11 cellular contexts compared by ENCODE assay signal in the genomic region with DNA sequence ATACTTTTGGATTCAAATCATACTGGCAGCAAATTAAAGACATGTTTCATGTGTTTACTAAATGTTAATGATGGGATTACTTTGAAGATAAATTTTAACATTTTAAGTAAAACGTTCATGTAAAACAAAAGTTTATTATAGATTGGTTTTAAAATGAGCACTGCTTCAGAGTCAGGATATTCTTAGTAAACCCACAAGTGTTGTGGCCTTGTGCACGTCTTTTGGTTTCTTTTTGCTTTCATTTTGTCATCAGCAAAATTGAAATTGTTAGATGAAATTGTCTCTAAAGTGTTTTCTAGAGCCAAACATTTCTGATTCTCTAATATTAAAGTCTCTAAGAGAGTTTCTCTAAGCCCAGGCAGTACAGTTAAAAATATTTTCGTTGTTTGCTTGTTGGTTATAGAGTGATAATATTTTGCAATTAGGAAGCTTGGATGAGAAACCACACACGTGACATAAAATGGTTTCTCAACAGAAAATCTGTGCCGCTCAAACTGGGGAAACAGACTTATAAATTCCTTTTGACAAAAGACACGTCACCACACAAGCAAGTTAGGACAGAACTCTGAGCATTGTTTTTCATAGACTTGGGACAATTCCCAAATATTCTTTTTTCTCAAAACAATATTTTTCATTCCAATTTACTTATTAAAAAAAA.
DNase-seq lines count a peak whose midpoint lies in the region; ATAC-seq, FAIRE-seq and TF ChIP-seq lines count a peak whose summit lies in the region.
"Had no signal": no experiment of that assay in that cellular context is flagged by ENCODE, and none has a peak within 500 bp of the region (broad histone marks: within the 10 kb centered on the region; RNA-seq: fewer than 3 reads in every experiment).

No MANE protein-coding gene starts in this region.

- H3K36me3 ChIP-seq in GM12878 (ENCODE audit: control insufficient read depth in 2 of 2, insufficient read depth in 2 of 2, low read length in 1 of 2): no peaks in the 10 kb centered on the region
- H3K36me3 ChIP-seq in keratinocyte (ENCODE audit: control insufficient read depth in 2 of 2, extremely low read depth in 1 of 2, insufficient read depth in 2 of 2, low read length in 2 of 2): no peaks in the 10 kb centered on the region
- H3K36me3 ChIP-seq in suprapubic skin: no peaks in the 10 kb centered on the region
- H3K36me3 ChIP-seq in body of pancreas (replicated peaks in 1 of 2; ENCODE audit: insufficient read depth in 1 of 2, low read depth in 2 of 2): no peaks in the 10 kb centered on the region

- no peak overlapping the region for H3K27ac ChIP-seq in GM12878 (ENCODE audit: control insufficient read depth, insufficient read depth)
- H3K27ac ChIP-seq in keratinocyte (ENCODE audit: control insufficient read depth, insufficient read depth, low read length): peak overlapping the region; percentile 81
- H3K27ac ChIP-seq in suprapubic skin: peak overlapping the region; percentile 71
- peak overlapping the region in 2 of 4 donors; percentile 15 to 47 for H3K27ac ChIP-seq in body of pancreas

- RAD21 ChIA-PET in GM12878 (lab: Charles Lee; ENCODE audit: unreplicated experiment): no interaction called here

- H3K27me3 ChIP-seq in GM12878 (replicated peaks in 1 of 2; ENCODE audit: control insufficient read depth in 2 of 2, insufficient read depth in 2 of 2, low read length in 1 of 2): no peaks in the 10 kb centered on the region
- no peaks in the 10 kb centered on the region for H3K27me3 ChIP-seq in keratinocyte (ENCODE audit: control insufficient read depth, extremely low read depth, insufficient read depth, low read length)
- H3K27me3 ChIP-seq in suprapubic skin: no peaks in the 10 kb centered on the region
- H3K27me3 ChIP-seq in body of pancreas: no peaks in the 10 kb centered on the region

- WGBS in GM12878 (ENCODE audit: insufficient coverage, insufficient replicate concordance, low lambda C conversion rate, missing lambda C conversion rate): 36% methylated on average over 6 of the region's 6 CpGs
- 17% methylated on average over 6 of the region's 6 CpGs for WGBS in suprapubic skin
- 52 to 67% methylated on average over 6 of the region's 6 CpGs for WGBS in body of pancreas, 2 donors

- ATAC-seq in GM12878 (no peak), body of pancreas (no peak), HG02678 (IDR thresholded peaks at IDR 0.05; ENCODE audit: unreplicated experiment) (no peak)

- TF ChIP-seq RAD21 in GM12878 (IDR thresholded peaks at IDR 0.05; ENCODE audit: insufficient read depth, low read depth, low read length): no peak

- CTCF ChIA-PET in GM12878 (lab: Yijun Ruan, JAX): no interaction called here

- peaks cover 85% of the 10 kb centered on the region for H3K4me1 Mint-ChIP-seq in HFFc6 (ENCODE audit: low read depth)

- H3K27ac Mint-ChIP-seq in HFFc6: peak overlapping the region; percentile 82

- H2AFZ ChIP-seq in GM12878 (ENCODE audit: control insufficient read depth, low read depth, low read length) (no peak overlapping the region), keratinocyte (ENCODE audit: control insufficient read depth, low read length) (no peak overlapping the region)

- DNase-seq in HFFc6 (peak; percentile 47), GM12878 (ENCODE audit: low read depth, low spot score) (no peak), keratinocyte (ENCODE audit: low read depth, low spot score) (no peak), suprapubic skin (ENCODE audit: low spot score in 2 of 2) (no peak), body of pancreas (no peak), DMS114 treated with DMSO at 0.1 percent for 48 hours (lab: John Stamatoyannopoulos, UW; ENCODE audit: unreplicated experiment) (no peak)
- DNase-seq: activated T-cell treated with anti-CD3 and anti-CD28 coated beads for 4 hours, amniotic stem cell, Caco-2, NCI-H2081 treated with DMSO at 0.1 percent for 48 hours had no signal

- TF ChIP-seq CTCF in HFFc6 (IDR thresholded peaks at IDR 0.05) (no peak), GM12878 (IDR thresholded peaks at IDR 0.05 in 2 of 3, conservative IDR thresholded peaks at IDR 0.05 in 1 of 3; ENCODE audit: control insufficient read depth in 2 of 3, extremely low read depth in 1 of 3, insufficient read depth in 1 of 3, low read depth in 3 of 3, low read length in 3 of 3) (no peak), keratinocyte (optimal IDR thresholded peaks at IDR 0.05 in 1 of 3, IDR thresholded peaks at IDR 0.05 in 1 of 3, conservative IDR thresholded peaks at IDR 0.05 in 1 of 3; ENCODE audit: extremely low read depth in 1 of 3, insufficient read depth in 2 of 3, low read length in 3 of 3) (no peak), suprapubic skin (IDR thresholded peaks at IDR 0.05) (no peak), body of pancreas (IDR thresholded peaks at IDR 0.05) (no peak)

- SMC1A ChIA-PET in GM12878 (lab: Charles Lee; ENCODE audit: uncharacterized antibody, unreplicated experiment): no interaction called here

- peaks cover 27% of the 10 kb centered on the region for H3K36me3 Mint-ChIP-seq in HFFc6 (ENCODE audit: low read depth)

- H3K27me3 Mint-ChIP-seq in HFFc6 (ENCODE audit: insufficient read depth): peaks cover 7% of the 10 kb centered on the region

- H3K4me3 ChIP-seq in GM12878 (no peak overlapping the region), keratinocyte (ENCODE audit: control insufficient read depth in 2 of 3, extremely low read depth in 1 of 3, insufficient read depth in 2 of 3, low read depth in 1 of 3, low read length in 3 of 3) (peak overlapping the region in 2 of 3 experiments; percentile 53 to 65), suprapubic skin (peak overlapping the region; percentile 26), body of pancreas (no peak overlapping the region)

- H3K9me3 ChIP-seq in GM12878 (replicated peaks; ENCODE audit: control insufficient read depth, insufficient read depth, low read length): no peaks in the 10 kb centered on the region; the same call in 2 of the 3 replicates
- no peaks in the 10 kb centered on the region for H3K9me3 ChIP-seq in keratinocyte (ENCODE audit: control insufficient read depth, low read depth, low read length)
- H3K9me3 ChIP-seq in suprapubic skin: no peaks in the 10 kb centered on the region
- no peaks in the 10 kb centered on the region for H3K9me3 ChIP-seq in body of pancreas
- H3K9me3 ChIP-seq: Caco-2 had no signal

- no peaks in the 10 kb centered on the region for H4K20me1 ChIP-seq in GM12878 (ENCODE audit: control insufficient read depth, insufficient read depth)
- peaks cover 4% of the 10 kb centered on the region for H4K20me1 ChIP-seq in keratinocyte (ENCODE audit: control insufficient read depth, extremely low read depth, insufficient read depth, low read length)

- H3K9ac ChIP-seq in GM12878 (ENCODE audit: control insufficient read depth, insufficient read depth, low read length): no peak overlapping the region
- peak overlapping the region; percentile 68 for H3K9ac ChIP-seq in keratinocyte (ENCODE audit: control insufficient read depth, extremely low read depth, insufficient read depth, low read length)

- peak overlapping the region; percentile 79 for H3K4me3 Mint-ChIP-seq in HFFc6

- FAIRE-seq in GM12878 (lab: Jason Lieb, UNC) (no peak), keratinocyte (lab: Jason Lieb, UNC) (peak; percentile 83)

- BruUV-seq in GM12878 (replicated peaks; lab: Mats Ljungman, UMichigan): no TSS peak

- dilution Hi-C loops in keratinocyte (cut with MboI; ENCODE audit: extremely low pct_ligation_motif_present, low sequenced_read_pairs): no loop called here

- peaks cover 8% of the 10 kb centered on the region for H3K9me1 ChIP-seq in keratinocyte (ENCODE audit: control insufficient read depth, extremely low read depth, insufficient read depth, low read length)

- in situ Hi-C loops in GM12878 (cut with MboI): no loop called here

- H3K79me2 ChIP-seq in GM12878 (ENCODE audit: control insufficient read depth, insufficient read depth, low read length): no peaks in the 10 kb centered on the region
- peaks cover 81% of the 10 kb centered on the region for H3K79me2 ChIP-seq in keratinocyte (ENCODE audit: control insufficient read depth, insufficient read depth, low read length)

- H3K9me3 Mint-ChIP-seq in HFFc6: no peaks in the 10 kb centered on the region

- peak overlapping the region; percentile 7; the same call in 1 of the 2 replicates for H3K4me2 ChIP-seq in GM12878 (ENCODE audit: control insufficient read depth, insufficient read depth)
- H3K4me2 ChIP-seq in keratinocyte (ENCODE audit: control insufficient read depth, extremely low read depth, insufficient read depth, low read depth, low read length): peak overlapping the region; percentile 86

- no peaks in the 10 kb centered on the region for H3K4me1 ChIP-seq in GM12878 (ENCODE audit: control insufficient read depth, insufficient read depth, low read length)
- H3K4me1 ChIP-seq in keratinocyte (ENCODE audit: control insufficient read depth, extremely low read depth, insufficient read depth, low read length): peaks cover 42% of the 10 kb centered on the region
- peaks cover 43% of the 10 kb centered on the region for H3K4me1 ChIP-seq in suprapubic skin
- peaks cover 43% of the 10 kb centered on the region for H3K4me1 ChIP-seq in body of pancreas

- TF ChIP-seq POLR2A in GM12878 (IDR thresholded peaks at IDR 0.05; ENCODE audit: low read depth, low read length) (no peak), suprapubic skin (IDR thresholded peaks at IDR 0.05) (no peak), body of pancreas (IDR thresholded peaks at IDR 0.05) (no peak)

- no peak for TF ChIP-seq EP300 in GM12878 (IDR thresholded peaks at IDR 0.05; ENCODE audit: borderline replicate concordance in 1 of 2, control insufficient read depth in 1 of 2, low read depth in 2 of 2, low read length in 2 of 2)
- TF ChIP-seq EP300 in suprapubic skin (IDR thresholded peaks at IDR 0.05): no peak

- POLR2A ChIA-PET in GM12878 (lab: Charles Lee): no interaction called here

- intact Hi-C loops in GM12878 (cut with micrococcal nuclease; ENCODE audit: unreplicated experiment): no loop called here
- intact Hi-C loops in body of pancreas (cut with DNase I): no loop called here

TF ChIP-seq in GM12878, 131 proteins besides CTCF, POLR2A, EP300 and RAD21 (continues in another document):
- TF ChIP-seq YY1 (IDR thresholded peaks at IDR 0.05; ENCODE audit: low read depth, low read length): no peak
- no peak for TF ChIP-seq CHD2 (IDR thresholded peaks at IDR 0.05; ENCODE audit: borderline replicate concordance, low read depth, low read length)
- no peak for TF ChIP-seq WRNIP1 (IDR thresholded peaks at IDR 0.05; ENCODE audit: borderline replicate concordance, low read depth, low read length)
- TF ChIP-seq JUNB (IDR thresholded peaks at IDR 0.05): no peak
- TF ChIP-seq ZNF217 (IDR thresholded peaks at IDR 0.05): no peak
- TF ChIP-seq, protein P1, sequence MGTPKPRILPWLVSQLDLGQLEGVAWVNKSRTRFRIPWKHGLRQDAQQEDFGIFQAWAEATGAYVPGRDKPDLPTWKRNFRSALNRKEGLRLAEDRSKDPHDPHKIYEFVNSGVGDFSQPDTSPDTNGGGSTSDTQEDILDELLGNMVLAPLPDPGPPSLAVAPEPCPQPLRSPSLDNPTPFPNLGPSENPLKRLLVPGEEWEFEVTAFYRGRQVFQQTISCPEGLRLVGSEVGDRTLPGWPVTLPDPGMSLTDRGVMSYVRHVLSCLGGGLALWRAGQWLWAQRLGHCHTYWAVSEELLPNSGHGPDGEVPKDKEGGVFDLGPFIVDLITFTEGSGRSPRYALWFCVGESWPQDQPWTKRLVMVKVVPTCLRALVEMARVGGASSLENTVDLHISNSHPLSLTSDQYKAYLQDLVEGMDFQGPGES (IDR thresholded peaks at IDR 0.05): no peak

Comparison
In these comparisons a context has a peak if more than half of its experiments do, and no peak if none do; other contexts are left out.
1. H3K4me3 ChIP-seq: peak in keratinocyte (2 of 3) and suprapubic skin (single experiment); none in GM12878 (single experiment) and body of pancreas (0 of 2).